8 cellular contexts compared by ENCODE assay signal in genomic region chr20:2470051-2470431, GRCh38. TPM values are rescaled to one million over a fixed set of nuclear protein-coding genes. Genes with fewer than 3 reads are reported as not detected.
A peak's percentile ranks its signal among the peaks of the same experiment; 100 is the strongest.
DNase-seq lines count a peak whose midpoint lies in the region; ATAC-seq and TF ChIP-seq lines count a peak whose summit lies in the region.

No MANE protein-coding gene starts in this region.

- H3K4me1 ChIP-seq in Loucy (ENCODE audit: insufficient read depth, low read length, poor library complexity, severe bottlenecking) (peaks cover 35% of the 10 kb centered on the region), iPS-18a (ENCODE audit: control insufficient read depth, low read depth, low read length) (peaks cover 11% of the 10 kb centered on the region), smooth muscle cell (ENCODE audit: low read depth) (peaks cover 14% of the 10 kb centered on the region)

- H2AFZ ChIP-seq in Loucy (ENCODE audit: low read length) (peak overlapping the region; percentile 76), smooth muscle cell (ENCODE audit: low read depth) (peak overlapping the region; percentile 69)

- H3K4me2 ChIP-seq in Loucy (ENCODE audit: low read depth, low read length, poor library complexity, severe bottlenecking) (peak overlapping the region; percentile 100), smooth muscle cell (peak overlapping the region; percentile 100)

- WGBS in smooth muscle cell (ENCODE audit: low lambda C conversion rate), result under 1% methylated on average over 16 of the region's 16 CpGs

- no peaks in the 10 kb centered on the region for H3K9me2 ChIP-seq in Loucy (replicated peaks; ENCODE audit: low read depth, low read length)

- TF ChIP-seq CTCF in Loucy (conservative IDR thresholded peaks at IDR 0.05; ENCODE audit: low read length), result no peak
- no peak for TF ChIP-seq CTCF in astrocyte of the spinal cord (IDR thresholded peaks at IDR 0.05; ENCODE audit: low read depth, low read length)
- TF ChIP-seq CTCF in smooth muscle cell (IDR thresholded peaks at IDR 0.05; ENCODE audit: borderline replicate concordance, insufficient read depth, poor library complexity, severe bottlenecking), result no peak

- H3K4me3 ChIP-seq in Loucy (ENCODE audit: low read length, poor library complexity, severe bottlenecking) (peak overlapping the region; percentile 99), astrocyte of the spinal cord (ENCODE audit: low read depth, low read length) (peak overlapping the region; percentile 98), iPS-18a (ENCODE audit: low read length) (peak overlapping the region; percentile 99), smooth muscle cell (peak overlapping the region; percentile 83)

- in situ Hi-C loops in astrocyte of the spinal cord (cut with HindIII; ENCODE audit: low sequenced_read_pairs), result no loop called here

- H3K9me3 ChIP-seq in Loucy (ENCODE audit: insufficient read depth, low read depth, low read length), result no peaks in the 10 kb centered on the region
- H3K9me3 ChIP-seq in iPS-18a (ENCODE audit: control insufficient read depth, low read depth, low read length), result no peaks in the 10 kb centered on the region
- H3K9me3 ChIP-seq in smooth muscle cell (replicated peaks; ENCODE audit: low read depth), result no peaks in the 10 kb centered on the region

- ATAC-seq in GM21576 (IDR thresholded peaks at IDR 0.05; ENCODE audit: unreplicated experiment), result peak; percentile 26
- ATAC-seq in GM18517 (IDR thresholded peaks at IDR 0.05; ENCODE audit: unreplicated experiment), result no peak

- H4K20me1 ChIP-seq in Loucy (ENCODE audit: insufficient read depth, low read length, poor library complexity, severe bottlenecking), result peaks cover 54% of the 10 kb centered on the region
- H4K20me1 ChIP-seq in smooth muscle cell (ENCODE audit: low read depth), result peaks cover 51% of the 10 kb centered on the region

- H3K27ac ChIP-seq in iPS-18a (ENCODE audit: low read length) (peak overlapping the region; percentile 97), smooth muscle cell (ENCODE audit: low read depth) (peak overlapping the region; percentile 85)

- H3F3A ChIP-seq in Loucy (ENCODE audit: low read depth), result 0 out of 2 replicates have a peak, but pooled peaks cover 2% of the 10 kb centered on the region
- peaks cover 4% of the 10 kb centered on the region for H3F3A ChIP-seq in smooth muscle cell (ENCODE audit: low read depth)

- H3K79me2 ChIP-seq in Loucy (ENCODE audit: insufficient read depth, low read length) (peaks cover 56% of the 10 kb centered on the region), smooth muscle cell (ENCODE audit: low read depth) (peaks cover 47% of the 10 kb centered on the region)

- DNase-seq in D341Med (ENCODE audit: low spot score) (peak; percentile 68), T-helper 2 cell (peak; percentile 13 to 84 (median 51)), astrocyte of the spinal cord (ENCODE audit: low read depth, low spot score) (peak; percentile 49), smooth muscle cell (lab: John Stamatoyannopoulos, UW; ENCODE audit: unreplicated experiment) (peak; percentile 51)

- peaks cover 10% of the 10 kb centered on the region for H3K27me3 ChIP-seq in Loucy (ENCODE audit: insufficient read depth, low read length, poor library complexity, severe bottlenecking)
- H3K27me3 ChIP-seq in iPS-18a (ENCODE audit: control insufficient read depth, insufficient read depth, low read length), result no peaks in the 10 kb centered on the region
- no peaks in the 10 kb centered on the region for H3K27me3 ChIP-seq in smooth muscle cell (ENCODE audit: low read depth)

- H3K36me3 ChIP-seq in Loucy (ENCODE audit: insufficient read depth, low read length), result peaks cover 25% of the 10 kb centered on the region
- H3K36me3 ChIP-seq in iPS-18a (ENCODE audit: control insufficient read depth, low read depth, low read length), result peaks cover 37% of the 10 kb centered on the region
- peaks cover 6% of the 10 kb centered on the region for H3K36me3 ChIP-seq in smooth muscle cell (ENCODE audit: low read depth)

- H3K9ac ChIP-seq in Loucy (ENCODE audit: low read depth, low read length, poor library complexity, severe bottlenecking) (peak overlapping the region; percentile 98), iPS-18a (ENCODE audit: low read length) (peak overlapping the region; percentile 99), smooth muscle cell (ENCODE audit: low read depth) (peak overlapping the region; percentile 94)

RNA-seq across cellular contexts. Expression of gene SNRPB, which starts 0.5 kb away (rescaled TPM):
- total RNA-seq in smooth muscle cell, result 245 and 250 TPM in 2 replicates
- 281 and 296 TPM in 2 replicates for polyA plus RNA-seq in smooth muscle cell

RNA-seq across cellular contexts. Expression of gene ZNF343, which starts 38.7 kb away (rescaled TPM):
- total RNA-seq in smooth muscle cell, result 2.3 and 5.0 TPM in 2 replicates
- 4.3 and 5.0 TPM in 2 replicates for polyA plus RNA-seq in smooth muscle cell
